Comparison of ENCODE assay signal across 15 cellular contexts in genomic region chr14:31965735-31966598, GRCh38.
A peak's percentile ranks its signal among the peaks of the same experiment; 100 is the strongest.
DNase-seq lines count a peak whose midpoint lies in the region; ATAC-seq, FAIRE-seq and TF ChIP-seq lines count a peak whose summit lies in the region.
"Had no signal": no experiment of that assay in that cellular context is flagged by ENCODE, and none has a peak within 500 bp of the region (broad histone marks: within the 10 kb centered on the region; RNA-seq: fewer than 3 reads in every experiment).

No MANE protein-coding gene starts in this region.

- BruUV-seq in HCT116 (replicated peaks; lab: Mats Ljungman, UMichigan) = no TSS peak

- H4K91ac ChIP-seq in neuronal stem cell (ENCODE audit: low read depth, low read length, poor library complexity) = no peak overlapping the region

- RAD21 ChIA-PET in HCT116 (lab: Charles Lee; ENCODE audit: low non-redundant PET in 1 of 2, low total read pairs in 2 of 2, uncharacterized antibody in 2 of 2, unreplicated experiment in 2 of 2) = no interaction called here

- no peak overlapping the region for H3K27ac ChIP-seq in HCT116 (ENCODE audit: low read depth, low read length)
- H3K27ac ChIP-seq in parathyroid adenoma = peak overlapping the region; percentile 9
- H3K27ac ChIP-seq in neuronal stem cell (replicated peaks; ENCODE audit: low read length) = no peak overlapping the region
- H3K27ac ChIP-seq: C4-2B, heart left ventricle had no signal

- TF ChIP-seq POLR2A in HCT116 (IDR thresholded peaks at IDR 0.05; ENCODE audit: borderline replicate concordance, extremely low read depth, insufficient read depth, insufficient read length) = no peak

- H3K9me3 ChIP-seq in HCT116 (ENCODE audit: control insufficient read depth in 1 of 2, insufficient read depth in 1 of 2, low read depth in 1 of 2, low read length in 2 of 2) = no peaks in the 10 kb centered on the region; a peak in 1 of 4 replicates
- H3K9me3 ChIP-seq in parathyroid adenoma (ENCODE audit: control insufficient read depth, low read length) = no peaks in the 10 kb centered on the region
- H3K9me3 ChIP-seq in neuronal stem cell (replicated peaks in 1 of 2; ENCODE audit: control insufficient read depth in 2 of 2, insufficient read depth in 1 of 2, low read depth in 1 of 2, low read length in 2 of 2) = peaks cover 0 to 5% of the 10 kb centered on the region in 2 donors
- H3K9me3 ChIP-seq: ascending aorta had no signal

- DNase-seq in HCT116 (ENCODE audit: low read depth, low spot score) (no peak), RCC 7860 (ENCODE audit: low spot score) (peak; percentile 46), fibroblast of villous mesenchyme (ENCODE audit: low read depth) (peak; percentile 46), neuronal stem cell (ENCODE audit: low spot score) (no peak)
- DNase-seq in activated CD8-positive, alpha-beta memory T cell treated with anti-CD3 and anti-CD28 coated beads, Interleukin-2, amount 10 ng/mL, durations not matched to agents 7 days and 5 days = no peak
- DNase-seq: activated T-cell treated with anti-CD3 and anti-CD28 coated beads, Interleukin-2, amount 50 U/mL, for 72 hours; effector memory CD8-positive, alpha-beta T cell; heart left ventricle; retina; SHP77 treated with DMSO at 0.1 percent for 48 hours had no signal

- H4K8ac ChIP-seq in neuronal stem cell (ENCODE audit: low read depth, low read length) = no peak overlapping the region

- no peak overlapping the region for H3K9ac ChIP-seq in HCT116 (ENCODE audit: low read length)
- no peak overlapping the region for H3K9ac ChIP-seq in parathyroid adenoma
- H3K9ac ChIP-seq in neuronal stem cell (ENCODE audit: low read depth, low read length, poor library complexity) = no peak overlapping the region

- no peaks in the 10 kb centered on the region for H3K9me2 ChIP-seq in HCT116 (ENCODE audit: insufficient read depth)

- no peaks in the 10 kb centered on the region for H3K9me3 Mint-ChIP-seq in activated CD8-positive, alpha-beta memory T cell treated with anti-CD3 and anti-CD28 coated beads, Interleukin-2, amount 10 ng/mL, durations not matched to agents 7 days and 5 days (ENCODE audit: low read depth)
- H3K9me3 Mint-ChIP-seq: activated T-cell treated with anti-CD3 and anti-CD28 coated beads, Interleukin-2, amount 50 U/mL, for 72 hours; effector memory CD8-positive, alpha-beta T cell had no signal

- peaks cover 0 to 7% of the 10 kb centered on the region in 2 experiments; a peak in 1 of 4 replicates for H3K4me1 ChIP-seq in HCT116 (ENCODE audit: control insufficient read depth in 1 of 2, insufficient read depth in 2 of 2, low read length in 2 of 2)
- peaks cover 13% of the 10 kb centered on the region for H3K4me1 ChIP-seq in parathyroid adenoma
- H3K4me1 ChIP-seq in neuronal stem cell (ENCODE audit: control insufficient read depth in 2 of 2, insufficient read depth in 1 of 2, low read depth in 1 of 2, low read length in 2 of 2) = peaks cover 0 to 15% of the 10 kb centered on the region in 2 donors
- H3K4me1 ChIP-seq: ascending aorta had no signal

- H3K4me3 ChIP-seq in HCT116 (replicated peaks in 1 of 2; ENCODE audit: low read depth in 1 of 2, low read length in 2 of 2) (no peak overlapping the region), fibroblast of villous mesenchyme (ENCODE audit: low read depth, low read length) (no peak overlapping the region), parathyroid adenoma (ENCODE audit: low read depth, low read length) (no peak overlapping the region), neuronal stem cell (ENCODE audit: low read length in 2 of 2) (no peak overlapping the region)
- H3K4me3 ChIP-seq: ascending aorta, heart left ventricle had no signal

- H3K79me2 ChIP-seq in HCT116 (ENCODE audit: insufficient read depth, low read length) (no peaks in the 10 kb centered on the region), parathyroid adenoma (no peaks in the 10 kb centered on the region)

- no peak overlapping the region for H3K4ac ChIP-seq in neuronal stem cell (ENCODE audit: low read length)

- H3K4me2 ChIP-seq in HCT116 (ENCODE audit: low read length) (0 out of 2 replicates have a peak overlapping the region, but pooled peaks have one; percentile 1), parathyroid adenoma (ENCODE audit: low read length) (peak overlapping the region; percentile 18), neuronal stem cell (ENCODE audit: insufficient read depth, low read length, poor library complexity, severe bottlenecking) (no peak overlapping the region)

- ATAC-seq in HCT116 (no peak), HG03354 (IDR thresholded peaks at IDR 0.05; ENCODE audit: poor library complexity, severe bottlenecking, unreplicated experiment) (no peak), HG03457 (IDR thresholded peaks at IDR 0.05; ENCODE audit: unreplicated experiment) (no peak)
- no peak for ATAC-seq in activated CD8-positive, alpha-beta memory T cell treated with anti-CD3 and anti-CD28 coated beads, Interleukin-2, amount 10 ng/mL, durations not matched to agents 7 days and 5 days
- ATAC-seq: activated T-cell treated with anti-CD3 and anti-CD28 coated beads, Interleukin-2, amount 50 U/mL, for 72 hours; effector memory CD8-positive, alpha-beta T cell had no signal

- H3K27me3 ChIP-seq in HCT116 (ENCODE audit: insufficient read depth, low read length) (no peaks in the 10 kb centered on the region), parathyroid adenoma (ENCODE audit: control insufficient read depth, insufficient read depth, low read length) (no peaks in the 10 kb centered on the region), neuronal stem cell (ENCODE audit: control insufficient read depth in 3 of 3, insufficient read depth in 3 of 3, low read depth in 1 of 3, low read length in 3 of 3) (no peaks in the 10 kb centered on the region)
- H3K27me3 ChIP-seq: ascending aorta, heart left ventricle had no signal

- FAIRE-seq in RCC 7860 (lab: Jason Lieb, UNC) = no peak

- H3K23ac ChIP-seq in neuronal stem cell (ENCODE audit: low read depth, low read length, poor library complexity) = no peak overlapping the region

- POLR2A ChIA-PET in HCT116 (lab: Charles Lee) = no interaction called here

- intact Hi-C loops in HCT116 (cut with micrococcal nuclease) = no loop called here

- no peak overlapping the region for H3K27ac Mint-ChIP-seq in activated CD8-positive, alpha-beta memory T cell treated with anti-CD3 and anti-CD28 coated beads, Interleukin-2, amount 10 ng/mL, durations not matched to agents 7 days and 5 days
- H3K27ac Mint-ChIP-seq: activated T-cell treated with anti-CD3 and anti-CD28 coated beads, Interleukin-2, amount 50 U/mL, for 72 hours; effector memory CD8-positive, alpha-beta T cell had no signal

- no peak overlapping the region for H2AFZ ChIP-seq in HCT116 (ENCODE audit: low read depth, low read length, poor library complexity, severe bottlenecking)
- peak overlapping the region; percentile 78 for H2AFZ ChIP-seq in parathyroid adenoma
- no peak overlapping the region for H2AFZ ChIP-seq in neuronal stem cell (ENCODE audit: low read length)

- H3K36me3 Mint-ChIP-seq in activated CD8-positive, alpha-beta memory T cell treated with anti-CD3 and anti-CD28 coated beads, Interleukin-2, amount 10 ng/mL, durations not matched to agents 7 days and 5 days = no peaks in the 10 kb centered on the region

- H2BK120ac ChIP-seq in neuronal stem cell (ENCODE audit: low read depth, low read length) = no peak overlapping the region

- no peak overlapping the region for H2BK12ac ChIP-seq in neuronal stem cell (ENCODE audit: low read length)

- H3K4me3 Mint-ChIP-seq in activated CD8-positive, alpha-beta memory T cell treated with anti-CD3 and anti-CD28 coated beads, Interleukin-2, amount 10 ng/mL, durations not matched to agents 7 days and 5 days = no peak overlapping the region
- H3K4me3 Mint-ChIP-seq: activated T-cell treated with anti-CD3 and anti-CD28 coated beads, Interleukin-2, amount 50 U/mL, for 72 hours; effector memory CD8-positive, alpha-beta T cell had no signal

- H3K79me1 ChIP-seq in neuronal stem cell (ENCODE audit: low read depth, low read length) = no peaks in the 10 kb centered on the region

- H3K36me3 ChIP-seq in HCT116 (ENCODE audit: control insufficient read depth in 1 of 2, insufficient read depth in 2 of 2, low read length in 2 of 2) = no peaks in the 10 kb centered on the region
- H3K36me3 ChIP-seq in parathyroid adenoma (ENCODE audit: control insufficient read depth, insufficient read depth, low read length) = no peaks in the 10 kb centered on the region
- H3K36me3 ChIP-seq in neuronal stem cell (replicated peaks in 1 of 2; ENCODE audit: control insufficient read depth in 2 of 2, insufficient read depth in 2 of 2, low read length in 2 of 2) = no peaks in the 10 kb centered on the region
- H3K36me3 ChIP-seq: ascending aorta, heart left ventricle had no signal

- no peak overlapping the region for H3K18ac ChIP-seq in neuronal stem cell (ENCODE audit: low read length)

- no peaks in the 10 kb centered on the region for H4K20me1 ChIP-seq in HCT116 (ENCODE audit: insufficient read depth)

- no peak overlapping the region for H2BK15ac ChIP-seq in neuronal stem cell (ENCODE audit: low read length)

- TF ChIP-seq CTCF in HCT116 (IDR thresholded peaks at IDR 0.05 in 2 of 3, conservative IDR thresholded peaks at IDR 0.05 in 1 of 3; ENCODE audit: borderline replicate concordance in 1 of 3, insufficient read depth in 1 of 3, low read depth in 2 of 3, low read length in 2 of 3) (no peak), fibroblast of villous mesenchyme (IDR thresholded peaks at IDR 0.05; ENCODE audit: insufficient read depth, low read depth, low read length) (no peak), parathyroid adenoma (IDR thresholded peaks at IDR 0.05) (no peak)

- H3K27me3 Mint-ChIP-seq in activated CD8-positive, alpha-beta memory T cell treated with anti-CD3 and anti-CD28 coated beads, Interleukin-2, amount 10 ng/mL, durations not matched to agents 7 days and 5 days = peaks cover 6% of the 10 kb centered on the region

- CTCF ChIA-PET in HCT116 (lab: Charles Lee) = interaction anchor here (0.5 kb wide), 1 partner anchor 110 kb away, joined by 5 read pairs; no protein-coding TSS in a partner anchor
- CTCF ChIA-PET in activated CD8-positive, alpha-beta memory T cell treated with anti-CD3 and anti-CD28 coated beads, Interleukin-2, amount 10 ng/mL, durations not matched to agents 7 days and 5 days (lab: Charles Lee) = no interaction called here

- no peak overlapping the region for H2AK5ac ChIP-seq in neuronal stem cell (ENCODE audit: low read depth, low read length)

- no peak overlapping the region for H3K14ac ChIP-seq in neuronal stem cell (ENCODE audit: low read length)

- H3K4me1 Mint-ChIP-seq in activated CD8-positive, alpha-beta memory T cell treated with anti-CD3 and anti-CD28 coated beads, Interleukin-2, amount 10 ng/mL, durations not matched to agents 7 days and 5 days = peaks cover 3% of the 10 kb centered on the region

- no peak overlapping the region for H2BK5ac ChIP-seq in neuronal stem cell (ENCODE audit: low read length)

- no peak for TF ChIP-seq RAD21 in HCT116 (IDR thresholded peaks at IDR 0.05; ENCODE audit: low read depth)

- WGBS in neuronal stem cell (ENCODE audit: extremely low coverage in 2 of 2, insufficient read length in 2 of 2, insufficient replicate concordance in 1 of 2), 2 donors = no CpG with 5 or more reads among the region's 9 CpGs

TF ChIP-seq in HCT116, 20 proteins besides CTCF, POLR2A, EP300 and RAD21 (continues in another document):
- TF ChIP-seq FOSL1 (IDR thresholded peaks at IDR 0.05; ENCODE audit: low read depth) = no peak

Comparison
In these comparisons a context has a peak if more than half of its experiments do, and no peak if none do; other contexts are left out.
1. DNase-seq: peak in RCC 7860 (single experiment) and fibroblast of villous mesenchyme (single experiment); none in HCT116 (single experiment), neuronal stem cell (single experiment) and activated CD8-positive, alpha-beta memory T cell treated with anti-CD3 and anti-CD28 coated beads, Interleukin-2, amount 10 ng/mL, durations not matched to agents 7 days and 5 days (single experiment).